In the genomic region with DNA sequence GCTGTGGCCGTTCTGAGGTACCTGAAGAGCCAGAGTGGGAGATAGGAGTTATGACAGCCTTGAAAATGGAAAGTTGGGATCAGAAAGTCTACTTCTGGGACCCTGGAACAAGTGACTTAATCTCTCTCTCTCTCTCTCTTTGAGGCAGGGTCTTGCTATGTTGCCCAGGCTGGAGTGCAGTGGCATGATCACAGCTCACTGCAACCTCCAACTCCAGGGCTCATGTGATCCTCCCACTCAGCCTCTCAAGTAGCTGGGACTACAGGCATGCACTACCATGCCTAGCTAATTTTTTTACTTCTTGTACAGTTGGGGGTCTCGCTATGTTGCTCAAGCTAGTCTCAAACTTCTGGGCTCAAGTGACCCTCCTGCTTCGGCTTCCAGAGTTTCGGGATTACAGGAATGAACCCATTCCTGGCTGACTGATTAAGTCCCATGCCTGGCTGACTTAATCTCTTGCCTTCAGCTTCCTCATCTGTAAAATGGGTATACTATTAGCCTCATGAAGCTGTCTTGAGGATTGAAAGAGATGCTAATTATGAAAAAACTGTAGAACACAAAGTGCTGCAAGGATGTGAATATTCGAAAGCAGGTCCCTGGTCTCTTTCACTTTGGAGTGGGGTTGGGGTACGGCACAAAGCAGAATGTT, we compare ENCODE assay signal across 16 cellular contexts.
DNase-seq lines count a peak whose midpoint lies in the region; ATAC-seq, FAIRE-seq and TF ChIP-seq lines count a peak whose summit lies in the region.
"Had no signal": no experiment of that assay in that cellular context is flagged by ENCODE, and none has a peak within 500 bp of the region (broad histone marks: within the 10 kb centered on the region; RNA-seq: fewer than 3 reads in every experiment).

No MANE protein-coding gene starts in this region.

- peak overlapping the region; percentile 78 to 95 (median 88) for H3K27ac ChIP-seq in BLaER1 treated with 17β-estradiol and CSF1 and Interleukin-3, amounts not matched to agents 10 nM and 100 nM
- H3K27ac ChIP-seq in GM12878 (ENCODE audit: control insufficient read depth, insufficient read depth), result 0 out of 2 replicates have a peak overlapping the region, but pooled peaks have one; percentile 25
- H3K27ac ChIP-seq in naive thymus-derived CD4-positive, alpha-beta T cell (ENCODE audit: low read depth, low read length), result peak overlapping the region; percentile 84
- H3K27ac ChIP-seq in RWPE1, result no peak overlapping the region
- H3K27ac ChIP-seq: SJCRH30 had no signal

- CTCF ChIA-PET in GM12878 (lab: Yijun Ruan, JAX) (interaction anchor here (1.0 to 5.7 kb wide), 4 partner anchors 9 to 109 kb away, joined by 3 to 38 read pairs (median 7); no protein-coding TSS in a partner anchor), RWPE1 (lab: Yijun Ruan, JAX) (interaction anchor here (0.6 to 0.7 kb wide), 2 partner anchors 39 to 956 kb away, joined by 3 read pairs; no protein-coding TSS in a partner anchor)
- CTCF ChIA-PET in naive thymus-derived CD4-positive, alpha-beta T cell (lab: Charles Lee), result interaction anchor here (0.8 to 5.4 kb wide), 5 partner anchors 12 to 87 kb away, joined by 3 to 45 read pairs (median 6); no protein-coding TSS in a partner anchor

- FAIRE-seq in GM12891 (lab: Jason Lieb, UNC) (peak; percentile 83), GM12878 (lab: Jason Lieb, UNC) (no peak)
- FAIRE-seq: H54 had no signal

- no peak for TF ChIP-seq EP300 in GM12878 (IDR thresholded peaks at IDR 0.05; ENCODE audit: borderline replicate concordance in 1 of 2, control insufficient read depth in 1 of 2, low read depth in 2 of 2, low read length in 2 of 2)

- H3K4me3 Mint-ChIP-seq in naive thymus-derived CD4-positive, alpha-beta T cell, result peak overlapping the region in 1 of 10 donors; percentile 46

- peak overlapping the region in 6 of 10 experiments; percentile 12 to 45 (median 26); a peak in 7 of 20 replicates for H3K4me3 ChIP-seq in BLaER1 treated with 17β-estradiol and CSF1 and Interleukin-3, amounts not matched to agents 10 nM and 100 nM
- no peak overlapping the region for H3K4me3 ChIP-seq in GM12878
- peak overlapping the region; percentile 39 for H3K4me3 ChIP-seq in naive thymus-derived CD4-positive, alpha-beta T cell (ENCODE audit: low read length)
- H3K4me3 ChIP-seq: SJCRH30 had no signal

- peaks cover 100% of the 10 kb centered on the region in 10 experiments for H3K4me1 ChIP-seq in BLaER1 treated with 17β-estradiol and CSF1 and Interleukin-3, amounts not matched to agents 10 nM and 100 nM
- H3K4me1 ChIP-seq in GM12878 (ENCODE audit: control insufficient read depth, insufficient read depth, low read length), result peaks cover 35% of the 10 kb centered on the region
- H3K4me1 ChIP-seq in naive thymus-derived CD4-positive, alpha-beta T cell (ENCODE audit: control insufficient read depth in 2 of 2, insufficient read depth in 2 of 2, low read length in 2 of 2), result peaks cover 51 to 64% of the 10 kb centered on the region in 2 donors
- H3K4me1 ChIP-seq: SJCRH30 had no signal

- peaks cover 0 to 62% (median 3%) of the 10 kb centered on the region in 11 experiments; a peak in 7 of 22 replicates for H3K36me3 ChIP-seq in BLaER1 treated with 17β-estradiol and CSF1 and Interleukin-3, amounts not matched to agents 10 nM and 100 nM
- H3K36me3 ChIP-seq in GM12878 (ENCODE audit: control insufficient read depth in 2 of 2, insufficient read depth in 2 of 2, low read length in 1 of 2), result no peaks in the 10 kb centered on the region
- H3K36me3 ChIP-seq in naive thymus-derived CD4-positive, alpha-beta T cell (ENCODE audit: control insufficient read depth in 2 of 3, insufficient read depth in 3 of 3, low read length in 3 of 3), result no peaks in the 10 kb centered on the region
- H3K36me3 ChIP-seq: SJCRH30 had no signal

- peaks cover 0 to 36% (median 20%) of the 10 kb centered on the region in 7 donors for H3K4me1 Mint-ChIP-seq in naive thymus-derived CD4-positive, alpha-beta T cell

- H2AFZ ChIP-seq in GM12878 (ENCODE audit: control insufficient read depth, low read depth, low read length), result no peak overlapping the region

- H3K27me3 ChIP-seq in BLaER1 treated with 17β-estradiol and CSF1 and Interleukin-3, amounts not matched to agents 10 nM and 100 nM, result no peaks in the 10 kb centered on the region
- H3K27me3 ChIP-seq in GM12878 (replicated peaks in 1 of 2; ENCODE audit: control insufficient read depth in 2 of 2, insufficient read depth in 2 of 2, low read length in 1 of 2), result peaks cover 0 to 3% of the 10 kb centered on the region in 2 experiments; a peak in 2 of 4 replicates
- no peaks in the 10 kb centered on the region for H3K27me3 ChIP-seq in naive thymus-derived CD4-positive, alpha-beta T cell (ENCODE audit: control insufficient read depth in 2 of 2, insufficient read depth in 2 of 2, low read length in 2 of 2)
- H3K27me3 ChIP-seq: SJCRH30 had no signal

- ATAC-seq in GM12878 (no peak), HG02610 (IDR thresholded peaks at IDR 0.05; ENCODE audit: unreplicated experiment) (no peak)
- no peak for ATAC-seq in naive thymus-derived CD4-positive, alpha-beta T cell

- H3K27ac Mint-ChIP-seq in naive thymus-derived CD4-positive, alpha-beta T cell, result no peak overlapping the region
- H3K27ac Mint-ChIP-seq: IgD-negative memory B cell had no signal

- H3K9me3 ChIP-seq in BLaER1 treated with 17β-estradiol and CSF1 and Interleukin-3, amounts not matched to agents 10 nM and 100 nM (replicated peaks in 1 of 11), result no peaks in the 10 kb centered on the region
- no peaks in the 10 kb centered on the region for H3K9me3 ChIP-seq in GM12878 (replicated peaks; ENCODE audit: control insufficient read depth, insufficient read depth, low read length)
- H3K9me3 ChIP-seq in naive thymus-derived CD4-positive, alpha-beta T cell (ENCODE audit: control insufficient read depth in 2 of 3, low read length in 3 of 3), result no peaks in the 10 kb centered on the region
- H3K9me3 ChIP-seq: SJCRH30 had no signal

- H3K79me2 ChIP-seq in GM12878 (ENCODE audit: control insufficient read depth, insufficient read depth, low read length), result no peaks in the 10 kb centered on the region

- in situ Hi-C loops in GM12878 (cut with MboI), result no loop called here

- 48% methylated on average over 6 of the region's 6 CpGs for WGBS in GM12878 (ENCODE audit: insufficient coverage, insufficient replicate concordance, low lambda C conversion rate, missing lambda C conversion rate)

- peaks cover 0 to 5% (median 0%) of the 10 kb centered on the region in 5 donors for H3K36me3 Mint-ChIP-seq in naive thymus-derived CD4-positive, alpha-beta T cell
- H3K36me3 Mint-ChIP-seq: IgD-negative memory B cell, naive B cell had no signal

- H3K9me3 Mint-ChIP-seq in naive thymus-derived CD4-positive, alpha-beta T cell, result peaks cover 0 to 4% (median 0%) of the 10 kb centered on the region in 11 donors
- H3K9me3 Mint-ChIP-seq: IgD-negative memory B cell had no signal

- intact Hi-C loops in GM12878 (cut with micrococcal nuclease; ENCODE audit: unreplicated experiment), result no loop called here
- intact Hi-C loops in naive thymus-derived CD4-positive, alpha-beta T cell (cut with micrococcal nuclease), result loop anchor here (5.0 to 10.0 kb wide), 2 partner anchors 709 to 1448 kb away; a partner anchor contains a TSS

- no peak; the same call in 1 of the 2 replicates for TF ChIP-seq POLR2A in GM12891 (IDR thresholded peaks at IDR 0.05; ENCODE audit: low read depth, low read length)
- no peak for TF ChIP-seq POLR2A in GM12878 (IDR thresholded peaks at IDR 0.05; ENCODE audit: low read depth, low read length)

- peak overlapping the region; percentile 63 to 84 (median 76) for H3K9ac ChIP-seq in BLaER1 treated with 17β-estradiol and CSF1 and Interleukin-3, amounts not matched to agents 10 nM and 100 nM
- H3K9ac ChIP-seq in GM12878 (ENCODE audit: control insufficient read depth, insufficient read depth, low read length), result no peak overlapping the region

- POLR2A ChIA-PET in GM12878 (lab: Charles Lee), result no interaction called here
- POLR2A ChIA-PET in naive thymus-derived CD4-positive, alpha-beta T cell (lab: Charles Lee), result interaction anchor here (0.5 to 10.9 kb wide), 16 partner anchors 8 to 319 kb away, joined by 3 to 99 read pairs (median 7); a partner anchor contains a TSS
- POLR2A ChIA-PET in RWPE1 (lab: Yijun Ruan, JAX; ENCODE audit: low non-redundant PET), result no interaction called here

- RAD21 ChIA-PET in GM12878 (lab: Charles Lee; ENCODE audit: unreplicated experiment), result interaction anchor here (0.8 to 2.2 kb wide), 5 partner anchors 9 to 109 kb away, joined by 3 to 7 read pairs (median 3); no protein-coding TSS in a partner anchor

- SMC1A ChIA-PET in GM12878 (lab: Charles Lee; ENCODE audit: uncharacterized antibody, unreplicated experiment), result interaction anchor here (0.6 to 2.3 kb wide), 4 partner anchors 11 to 799 kb away, joined by 3 to 8 read pairs (median 4); no protein-coding TSS in a partner anchor

- peaks cover 0 to 86% (median 5%) of the 10 kb centered on the region in 11 experiments; a peak in 8 of 22 replicates for H4K20me1 ChIP-seq in BLaER1 treated with 17β-estradiol and CSF1 and Interleukin-3, amounts not matched to agents 10 nM and 100 nM
- H4K20me1 ChIP-seq in GM12878 (ENCODE audit: control insufficient read depth, insufficient read depth), result no peaks in the 10 kb centered on the region

- no TSS peak for BruUV-seq in GM12878 (replicated peaks; lab: Mats Ljungman, UMichigan)

- no peak for TF ChIP-seq RAD21 in GM12878 (IDR thresholded peaks at IDR 0.05; ENCODE audit: insufficient read depth, low read depth, low read length)

- H3K27me3 Mint-ChIP-seq in naive thymus-derived CD4-positive, alpha-beta T cell, result peaks cover 0 to 23% (median 0%) of the 10 kb centered on the region in 5 donors
- H3K27me3 Mint-ChIP-seq: naive B cell had no signal

- H3K4me2 ChIP-seq in BLaER1 treated with 17β-estradiol and CSF1 and Interleukin-3, amounts not matched to agents 10 nM and 100 nM, result peak overlapping the region; percentile 79 to 99 (median 89)
- no peak overlapping the region for H3K4me2 ChIP-seq in GM12878 (ENCODE audit: control insufficient read depth, insufficient read depth)

- DNase-seq in GM12891 (ENCODE audit: insufficient read length, low spot score) (no peak), GM12878 (ENCODE audit: low read depth, low spot score) (no peak), globus pallidus (ENCODE audit: low spot score) (no peak), NCI-H748 (lab: John Stamatoyannopoulos, UW; ENCODE audit: unreplicated experiment) (no peak), RWPE1 (ENCODE audit: low spot score) (no peak)
- no peak for DNase-seq in naive thymus-derived CD4-positive, alpha-beta T cell
- DNase-seq: foreskin melanocyte, NCI-H1105, NCI-H2171 treated with DMSO at 0.1 percent for 48 hours, SJCRH30, T1000 had no signal

- TF ChIP-seq CTCF in GM12878 (IDR thresholded peaks at IDR 0.05 in 2 of 3, conservative IDR thresholded peaks at IDR 0.05 in 1 of 3; ENCODE audit: control insufficient read depth in 2 of 3, extremely low read depth in 1 of 3, insufficient read depth in 1 of 3, low read depth in 3 of 3, low read length in 3 of 3) (no peak), RWPE1 (conservative IDR thresholded peaks at IDR 0.05; ENCODE audit: low read depth) (no peak)

TF ChIP-seq in GM12891, 5 proteins besides CTCF, POLR2A, EP300 and RAD21 (continues in another document):
- TF ChIP-seq POLR2AphosphoS5 (IDR thresholded peaks at IDR 0.05; ENCODE audit: low read depth, low read length) (no peak), PAX5 (IDR thresholded peaks at IDR 0.05; ENCODE audit: insufficient read depth, low read length, severe bottlenecking) (no peak)

TF ChIP-seq in GM12878, 131 proteins besides CTCF, POLR2A, EP300 and RAD21 (continues in another document):
- TF ChIP-seq SMAD1 (IDR thresholded peaks at IDR 0.05; ENCODE audit: low read depth, partially characterized antibody), result no peak
